ENCODE assay signal across 14 cellular contexts in genomic region chr11:44016129-44016528, GRCh38. TPM values are rescaled to one million over a fixed set of nuclear protein-coding genes. Genes with fewer than 3 reads are reported as not detected.
DNase-seq lines count a peak whose midpoint lies in the region; ATAC-seq, FAIRE-seq and TF ChIP-seq lines count a peak whose summit lies in the region.
"Had no signal": no experiment of that assay in that cellular context is flagged by ENCODE, and none has a peak within 500 bp of the region (broad histone marks: within the 10 kb centered on the region; RNA-seq: fewer than 3 reads in every experiment).

No MANE protein-coding gene starts in this region.

- peaks cover 6% of the 10 kb centered on the region for H3K27me3 Mint-ChIP-seq in activated CD4-positive, alpha-beta T cell treated with anti-CD3 and anti-CD28 coated beads for 36 hours
- H3K27me3 Mint-ChIP-seq in WTC11 (ENCODE audit: low read depth), result peaks cover 8% of the 10 kb centered on the region

- H3K27me3 ChIP-seq in esophagus muscularis mucosa, result no peaks in the 10 kb centered on the region

- H3K4me3 ChIP-seq in esophagus muscularis mucosa, result no peak overlapping the region
- H3K4me3 ChIP-seq: lung had no signal

- H3K27ac Mint-ChIP-seq in activated CD4-positive, alpha-beta T cell treated with anti-CD3 and anti-CD28 coated beads for 36 hours, result no peak overlapping the region
- no peak overlapping the region for H3K27ac Mint-ChIP-seq in WTC11
- H3K27ac Mint-ChIP-seq: activated T-helper 17 cell treated with anti-CD3 and anti-CD28 coated beads, Interleukin-2, amount 50 U/mL, for 72 hours; CD4-positive, alpha-beta T cell; stimulated activated naive CD8-positive, alpha-beta T cell treated with anti-CD3 and anti-CD28 coated beads, Interleukin-15, Interleukin-2, amounts not matched to agents 100 ng/mL and 50 ng/mL, for 24 hours; T-helper 1 cell treated with Interleukin-12 subunit alpha and Interleukin-12 subunit beta and Interleukin-4 antibody, amounts not matched to agents 30 μg/mL and 1 μg/mL, for 36 hours had no signal

- no peak for TF ChIP-seq EP300 in esophagus muscularis mucosa (IDR thresholded peaks at IDR 0.05)

- FAIRE-seq in D721Med (lab: Jason Lieb, UNC), result no peak

- H3K4me1 Mint-ChIP-seq in activated CD4-positive, alpha-beta T cell treated with anti-CD3 and anti-CD28 coated beads for 36 hours, result peaks cover 3% of the 10 kb centered on the region
- no peaks in the 10 kb centered on the region for H3K4me1 Mint-ChIP-seq in WTC11
- H3K4me1 Mint-ChIP-seq: activated T-helper 17 cell treated with anti-CD3 and anti-CD28 coated beads, Interleukin-2, amount 50 U/mL, for 72 hours had no signal

- intact Hi-C loops in esophagus muscularis mucosa (cut with DNase I), result no loop called here
- intact Hi-C loops in activated CD4-positive, alpha-beta T cell treated with anti-CD3 and anti-CD28 coated beads for 36 hours (cut with DNase I, micrococcal nuclease), result no loop called here

- peak overlapping the region; percentile 47 to 65 (median 56) for H3K27ac ChIP-seq in esophagus muscularis mucosa (replicated peaks in 1 of 4)

- ATAC-seq in GM19324 (IDR thresholded peaks at IDR 0.05; ENCODE audit: low FRiP score, unreplicated experiment) (no peak), WTC11 (no peak)
- ATAC-seq in activated CD4-positive, alpha-beta T cell treated with anti-CD3 and anti-CD28 coated beads for 36 hours, result no peak

- H3K36me3 Mint-ChIP-seq in activated CD4-positive, alpha-beta T cell treated with anti-CD3 and anti-CD28 coated beads for 36 hours (ENCODE audit: low read depth), result no peaks in the 10 kb centered on the region
- H3K36me3 Mint-ChIP-seq in WTC11, result no peaks in the 10 kb centered on the region

- H3K36me3 ChIP-seq in esophagus muscularis mucosa, result no peaks in the 10 kb centered on the region

- POLR2A ChIA-PET in activated CD4-positive, alpha-beta T cell treated with anti-CD3 and anti-CD28 coated beads for 36 hours (lab: Charles Lee), result no interaction called here
- POLR2A ChIA-PET in WTC11 (lab: Charles Lee), result no interaction called here

- no peak overlapping the region for H3K4me3 Mint-ChIP-seq in activated CD4-positive, alpha-beta T cell treated with anti-CD3 and anti-CD28 coated beads for 36 hours
- H3K4me3 Mint-ChIP-seq in WTC11, result no peak overlapping the region
- H3K4me3 Mint-ChIP-seq: activated T-helper 17 cell treated with anti-CD3 and anti-CD28 coated beads, Interleukin-2, amount 50 U/mL, for 72 hours; CD4-positive, alpha-beta T cell; stimulated activated naive CD8-positive, alpha-beta T cell treated with anti-CD3 and anti-CD28 coated beads, Interleukin-15, Interleukin-2, amounts not matched to agents 100 ng/mL and 50 ng/mL, for 24 hours; T-helper 1 cell treated with Interleukin-12 subunit alpha and Interleukin-12 subunit beta and Interleukin-4 antibody, amounts not matched to agents 30 μg/mL and 1 μg/mL, for 36 hours had no signal

- no peak for TF ChIP-seq POLR2A in esophagus muscularis mucosa (IDR thresholded peaks at IDR 0.05; ENCODE audit: low read depth)

- TF ChIP-seq CTCF in esophagus muscularis mucosa (IDR thresholded peaks at IDR 0.05), result no peak
- TF ChIP-seq CTCF in D721Med (IDR thresholded peaks at IDR 0.05; ENCODE audit: insufficient read depth, missing control alignments), result no peak
- TF ChIP-seq CTCF in WTC11 (IDR thresholded peaks at IDR 0.05), result no peak

- no peaks in the 10 kb centered on the region for H3K9me3 ChIP-seq in esophagus muscularis mucosa

- 26% methylated on average over 4 of the region's 5 CpGs for WGBS in esophagus muscularis mucosa

- H3K9me3 Mint-ChIP-seq in activated CD4-positive, alpha-beta T cell treated with anti-CD3 and anti-CD28 coated beads for 36 hours (ENCODE audit: low read depth), result no peaks in the 10 kb centered on the region
- peaks cover 4% of the 10 kb centered on the region for H3K9me3 Mint-ChIP-seq in WTC11
- H3K9me3 Mint-ChIP-seq: activated T-helper 17 cell treated with anti-CD3 and anti-CD28 coated beads, Interleukin-2, amount 50 U/mL, for 72 hours; CD4-positive, alpha-beta T cell; stimulated activated naive CD8-positive, alpha-beta T cell treated with anti-CD3 and anti-CD28 coated beads, Interleukin-15, Interleukin-2, amounts not matched to agents 100 ng/mL and 50 ng/mL, for 24 hours; T-helper 1 cell treated with Interleukin-12 subunit alpha and Interleukin-12 subunit beta and Interleukin-4 antibody, amounts not matched to agents 30 μg/mL and 1 μg/mL, for 36 hours had no signal

- CTCF ChIA-PET in activated CD4-positive, alpha-beta T cell treated with anti-CD3 and anti-CD28 coated beads for 36 hours (lab: Charles Lee), result no interaction called here
- CTCF ChIA-PET in WTC11 (lab: Charles Lee), result no interaction called here

- DNase-seq in AG08395 (ENCODE audit: low spot score), result peak; percentile 90
- DNase-seq in M059J (ENCODE audit: low read depth), result peak; percentile 70
- DNase-seq in esophagus muscularis mucosa (ENCODE audit: extremely low spot score), result no peak
- peak; percentile 94 for DNase-seq in myocyte (ENCODE audit: low read depth)
- DNase-seq in D721Med (ENCODE audit: insufficient read length, low spot score), result no peak
- DNase-seq in activated CD4-positive, alpha-beta T cell treated with anti-CD3 and anti-CD28 coated beads for 36 hours, result no peak
- DNase-seq in WTC11 (ENCODE audit: low spot score), result no peak
- DNase-seq: CD4-positive, alpha-beta T cell; stimulated activated CD4-positive, alpha-beta T cell treated with anti-CD3 and anti-CD28 coated beads, Interleukin-12 subunit alpha, Interleukin-12 subunit beta, amount 100 ng/mL, for 4 hours had no signal

- peaks cover 17 to 32% (median 29%) of the 10 kb centered on the region in 4 donors for H3K4me1 ChIP-seq in esophagus muscularis mucosa

TF ChIP-seq in WTC11, 78 proteins besides CTCF, POLR2A, EP300 and RAD21 (continues in another document):
- TF ChIP-seq IRF1 (CRISPR knock-in tag; IDR thresholded peaks at IDR 0.05) (no peak), E2F1 (CRISPR knock-in tag; IDR thresholded peaks at IDR 0.05) (no peak), ZMAT4 (CRISPR knock-in tag; IDR thresholded peaks at IDR 0.05) (no peak), CREB1 (CRISPR knock-in tag; IDR thresholded peaks at IDR 0.05) (no peak), SP1 (CRISPR knock-in tag; conservative IDR thresholded peaks at IDR 0.05) (no peak), NR3C1 (CRISPR knock-in tag; conservative IDR thresholded peaks at IDR 0.05; ENCODE audit: low read depth) (no peak), ZNF396 (CRISPR knock-in tag; IDR thresholded peaks at IDR 0.05; ENCODE audit: borderline replicate concordance) (no peak), ESRRA (CRISPR knock-in tag; IDR thresholded peaks at IDR 0.05; ENCODE audit: borderline replicate concordance) (no peak), SOX15 (CRISPR knock-in tag; IDR thresholded peaks at IDR 0.05) (no peak), ZSCAN18 (CRISPR knock-in tag; IDR thresholded peaks at IDR 0.05) (no peak), NR1H2 (CRISPR knock-in tag; IDR thresholded peaks at IDR 0.05) (no peak), CBFB (CRISPR knock-in tag; IDR thresholded peaks at IDR 0.05; ENCODE audit: low read depth) (no peak), ZNF317 (CRISPR knock-in tag; IDR thresholded peaks at IDR 0.05; ENCODE audit: borderline replicate concordance, low read depth) (no peak), ZNF138 (CRISPR knock-in tag; conservative IDR thresholded peaks at IDR 0.05) (no peak), ZNF121 (CRISPR knock-in tag; IDR thresholded peaks at IDR 0.05) (no peak)

RNA-seq across cellular contexts. Expression of gene ACCSL, which starts 31.7 kb away (rescaled TPM):
- not detected in 2 replicates for total RNA-seq in M059J (2014; rRNA removed; shearing (Covaris generic))
- total RNA-seq in esophagus muscularis mucosa (not detected), myocyte (not detected in 2 replicates), WTC11 (2021) (not detected in 3 replicates)
- polyA plus RNA-seq in myocyte (2012), result not detected
- total RNA-seq in activated CD4-positive, alpha-beta T cell treated with anti-CD3 and anti-CD28 coated beads for 36 hours, result not detected
- total RNA-seq: activated T-helper 17 cell treated with anti-CD3 and anti-CD28 coated beads, Interleukin-2, amount 50 U/mL, for 72 hours; CD4-positive, alpha-beta T cell had no signal

RNA-seq across cellular contexts. Expression of gene ACCS, which starts 49.9 kb away (rescaled TPM):
- total RNA-seq in M059J (2014; rRNA removed; shearing (Covaris generic)), result 0.39 and 2.3 TPM in 2 replicates
- 10 to 100 TPM in 2 of 4 donors, 1 to 10 TPM in 2; 8.0 to 19.1 (median 13.5) TPM for total RNA-seq in esophagus muscularis mucosa
- 10.7 and 11.4 TPM in 2 replicates for total RNA-seq in myocyte
- polyA plus RNA-seq in myocyte (2012), result 15.2 TPM
- 1 to 10 TPM; 6.6 to 7.2 TPM for total RNA-seq in activated CD4-positive, alpha-beta T cell treated with anti-CD3 and anti-CD28 coated beads for 36 hours
- 10.5 to 14.5 TPM (median 13.9 TPM) in 3 replicates for total RNA-seq in WTC11 (2021)

Comparison
In these comparisons a context has a peak if more than half of its experiments do, and no peak if none do; other contexts are left out.
1. DNase-seq: peak in AG08395 (single experiment), M059J (single experiment) and myocyte (single experiment); none in esophagus muscularis mucosa (single experiment), D721Med (single experiment), activated CD4-positive, alpha-beta T cell treated with anti-CD3 and anti-CD28 coated beads for 36 hours (single experiment) and WTC11 (single experiment).